8 cellular contexts compared by ENCODE assay signal in the genomic region with DNA sequence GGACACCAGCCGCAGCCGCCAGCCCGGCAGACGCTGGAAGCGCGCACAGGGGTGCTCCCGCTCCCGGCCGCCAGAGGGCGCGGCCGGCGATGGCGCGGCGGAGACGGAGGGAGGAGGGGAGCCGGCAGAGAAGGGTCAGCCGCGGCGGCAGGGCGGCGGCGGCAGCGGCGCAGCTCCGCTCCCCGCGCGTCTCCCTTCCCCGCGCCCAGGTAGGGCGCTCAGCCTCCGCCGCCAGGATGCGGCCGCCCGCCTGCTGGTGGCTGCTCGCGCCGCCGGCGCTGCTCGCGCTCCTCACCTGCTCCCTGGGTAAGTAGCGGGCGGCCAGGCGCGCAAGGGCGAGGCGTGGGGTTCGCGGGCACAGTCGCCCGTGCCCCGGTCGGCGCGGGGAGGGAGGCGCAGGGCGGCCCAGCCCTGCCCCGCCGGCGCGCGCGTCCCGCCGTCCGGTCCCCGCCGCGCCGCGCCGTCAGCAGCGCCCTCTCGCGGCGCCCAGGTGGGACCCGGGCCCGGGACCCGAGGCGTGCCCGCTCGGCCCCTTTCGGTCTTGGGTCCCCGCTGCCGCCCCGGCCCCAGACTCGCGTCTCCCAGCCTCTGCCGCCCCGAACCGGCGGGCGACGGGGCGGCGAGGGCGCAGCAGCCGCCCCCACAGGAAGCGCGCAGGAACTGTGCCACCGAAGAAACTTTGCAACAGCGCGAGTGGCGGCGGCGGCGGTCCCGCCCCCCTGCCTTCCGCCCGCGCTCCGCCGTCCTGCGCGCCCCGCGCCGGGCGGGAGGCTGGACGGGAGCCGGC. TPM values are rescaled to one million over a fixed set of nuclear protein-coding genes. Genes with fewer than 3 reads are reported as not detected.
DNase-seq lines count a peak whose midpoint lies in the region; ATAC-seq, FAIRE-seq and TF ChIP-seq lines count a peak whose summit lies in the region.

Gene B3GLCT (plus strand): TSS at position 127 of the 787 bp plus-strand sequence. CDS start 110 bp downstream, at position 237.

- H3K4me1 ChIP-seq in A549: peaks cover 16% of the 10 kb centered on the region

- no peak for TF ChIP-seq EP300 in A549 (IDR thresholded peaks at IDR 0.05)

- FAIRE-seq in A549 (lab: Jason Lieb, UNC): no peak

- POLR2A ChIA-PET in A549 (lab: Yijun Ruan, JAX): interaction anchor here (0.8 kb wide), 1 partner anchor 154 kb away, joined by 3 read pairs; no protein-coding TSS in a partner anchor

- peak within 1 kb of the TSS; percentile 71 for H3K4me3 ChIP-seq in A549
- peak within 1 kb of the TSS; percentile 67 for H3K4me3 ChIP-seq in choroid plexus epithelial cell (ENCODE audit: low read depth, low read length)

- WGBS in A549 (ENCODE audit: missing lambda C conversion rate): 0% methylated on average over 1 of the region's 125 CpGs

- ATAC-seq in A549: peak; percentile 91 to 94
- peak; percentile 79 for ATAC-seq in GM18858 (IDR thresholded peaks at IDR 0.05; ENCODE audit: unreplicated experiment)
- ATAC-seq in HG03064 (IDR thresholded peaks at IDR 0.05; ENCODE audit: low read depth, unreplicated experiment): peak; percentile 88

- H3K27ac ChIP-seq in A549: peak within 1 kb of the TSS; percentile 96 to 100

- TF ChIP-seq RAD21 in A549 (conservative IDR thresholded peaks at IDR 0.05 in 1 of 2, IDR thresholded peaks at IDR 0.05 in 1 of 2): peak in 1 of 2 experiments; percentile 28; a peak in 2 of 5 replicates

- H3K4me2 ChIP-seq in A549: peak within 1 kb of the TSS; percentile 91

- H3K9me3 ChIP-seq in A549: no peaks in the 10 kb centered on the region

- DNase-seq in A549 (ENCODE audit: low read depth in 1 of 2, low spot score in 1 of 2) (peak; percentile 64 to 74), NCI-H345 (lab: John Stamatoyannopoulos, UW) (peak; percentile 68), choroid plexus epithelial cell (ENCODE audit: low read depth) (peak; percentile 77), kidney tubule cell (ENCODE audit: low spot score) (peak; percentile 86)
- peak; percentile 57 to 68 for DNase-seq in activated CD4-positive, alpha-beta T cell treated with anti-CD3 and anti-CD28 coated beads for 24 hours (ENCODE audit: low read depth in 2 of 2)
- DNase-seq in stimulated activated CD4-positive, alpha-beta T cell treated with anti-CD3 and anti-CD28 coated beads, Interleukin-1b, Interleukin-23, amount 100 ng/mL, for 1 hour (ENCODE audit: low read depth in 2 of 2): peak; percentile 54 to 58

- peak; percentile 60; the same call in 1 of the 2 replicates for TF ChIP-seq POLR2A in A549 (IDR thresholded peaks at IDR 0.05; ENCODE audit: low read length)

- TF ChIP-seq CTCF in A549 (IDR thresholded peaks at IDR 0.05): peak; percentile 61
- TF ChIP-seq CTCF in choroid plexus epithelial cell (conservative IDR thresholded peaks at IDR 0.05; ENCODE audit: low read depth, low read length): peak; percentile 61

- CTCF ChIA-PET in A549 (lab: Yijun Ruan, JAX): interaction anchor here (0.7 to 2.8 kb wide), 23 partner anchors 8 to 535 kb away, joined by 3 to 20 read pairs (median 4); no protein-coding TSS in a partner anchor

TF ChIP-seq in A549, 52 proteins besides CTCF, POLR2A, EP300 and RAD21:
- TF ChIP-seq BHLHE40 (IDR thresholded peaks at IDR 0.05; ENCODE audit: low read depth, low read length): no peak
- TF ChIP-seq, protein P1, sequence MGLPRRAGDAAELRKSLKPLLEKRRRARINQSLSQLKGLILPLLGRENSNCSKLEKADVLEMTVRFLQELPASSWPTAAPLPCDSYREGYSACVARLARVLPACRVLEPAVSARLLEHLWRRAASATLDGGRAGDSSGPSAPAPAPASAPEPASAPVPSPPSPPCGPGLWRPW (IDR thresholded peaks at IDR 0.05): no peak
- TF ChIP-seq MYC (IDR thresholded peaks at IDR 0.05; ENCODE audit: borderline replicate concordance, low read length): 0 out of 2 replicates have a peak, but pooled peaks have one; percentile 22
- 0 out of 2 replicates have a peak, but pooled peaks have one; percentile 15 for TF ChIP-seq MAX (IDR thresholded peaks at IDR 0.05)
- no peak for TF ChIP-seq ZNF302 (CRISPR knock-in tag; IDR thresholded peaks at IDR 0.05)
- TF ChIP-seq EHMT2 (IDR thresholded peaks at IDR 0.05; ENCODE audit: low read depth): no peak
- no peak for TF ChIP-seq SREBF2 (IDR thresholded peaks at IDR 0.05)
- TF ChIP-seq, protein P2, sequence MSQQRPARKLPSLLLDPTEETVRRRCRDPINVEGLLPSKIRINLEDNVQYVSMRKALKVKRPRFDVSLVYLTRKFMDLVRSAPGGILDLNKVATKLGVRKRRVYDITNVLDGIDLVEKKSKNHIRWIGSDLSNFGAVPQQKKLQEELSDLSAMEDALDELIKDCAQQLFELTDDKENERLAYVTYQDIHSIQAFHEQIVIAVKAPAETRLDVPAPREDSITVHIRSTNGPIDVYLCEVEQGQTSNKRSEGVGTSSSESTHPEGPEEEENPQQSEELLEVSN (IDR thresholded peaks at IDR 0.05; ENCODE audit: borderline replicate concordance, low read depth): no peak
- peak; percentile 56 for TF ChIP-seq SMC3 (IDR thresholded peaks at IDR 0.05)
- TF ChIP-seq ESRRA (IDR thresholded peaks at IDR 0.05; ENCODE audit: borderline replicate concordance, low read length): no peak
- TF ChIP-seq JUN (IDR thresholded peaks at IDR 0.05): peak; percentile 47 to 50; a peak in 3 of 5 replicates
- TF ChIP-seq HDAC2 (IDR thresholded peaks at IDR 0.05): no peak

RNA-seq across cellular contexts. Expression of gene B3GLCT, which starts in this region (rescaled TPM):
- polyA plus RNA-seq in A549 (2011; rRNA removed): 4.5 and 5.5 TPM in 2 replicates
- polyA plus RNA-seq in A549 (2012; cell fraction: cytosol; rRNA removed): 1.5 and 2.0 TPM in 2 replicates
- 1.0 and 1.8 TPM in 2 replicates for polyA plus RNA-seq in A549 (2012; cell fraction: nucleus; rRNA removed)
- 5.8 to 6.6 TPM (median 6.4 TPM) in 3 replicates for polyA plus RNA-seq in A549 (2017; fragmentation: RNase III; extraction: RNeasy Plus Mini Kit Qiagen cat#74134 plus additional on column Dnase treatment)
- polyA minus RNA-seq in A549 (2011; rRNA and poly(A)+ RNA removed): 4.5 and 4.7 TPM in 2 replicates

Comparison
In these comparisons a context has a peak if more than half of its experiments do, and no peak if none do; other contexts are left out.
1. Peak in every context shown above with its lines: DNase-seq, ATAC-seq, H3K4me3 ChIP-seq and H3K27ac ChIP-seq.